Comparison of ENCODE assay signal across 17 cellular contexts in genomic region chr19:48650974-48651681, GRCh38. TPM values are rescaled to one million over a fixed set of nuclear protein-coding genes. Genes with fewer than 3 reads are reported as not detected.
"Had no signal": no experiment of that assay in that cellular context is flagged by ENCODE, and none has a peak within 500 bp of the region (broad histone marks: within the 10 kb centered on the region; RNA-seq: fewer than 3 reads in every experiment).

No MANE protein-coding gene starts in this region.

- H3K27me3 Mint-ChIP-seq: activated CD8-positive, alpha-beta memory T cell treated with anti-CD3 and anti-CD28 coated beads, Interleukin-2, amount 10 ng/mL, durations not matched to agents 7 days and 5 days had no signal

- DNase-seq: activated CD4-positive, alpha-beta T cell treated with anti-CD3 and anti-CD28 coated beads, Interleukin-2, amount 50 U/mL, for 4 hours; activated CD4-positive, CD25-positive, alpha-beta regulatory T cell; activated CD8-positive, alpha-beta memory T cell treated with anti-CD3 and anti-CD28 coated beads, Interleukin-2, amount 10 ng/mL, durations not matched to agents 7 days and 5 days; activated gamma-delta T cell; activated T-cell treated with anti-CD3 and anti-CD28 coated beads, Interleukin-2, amount 50 U/mL, for 4 hours; heart left ventricle; ovary; stimulated activated CD4-positive, alpha-beta T cell treated with anti-CD3 and anti-CD28 coated beads, Interleukin-15, amount 100 ng/mL, for 24 hours; stimulated activated CD4-positive, alpha-beta T cell treated with anti-CD3 and anti-CD28 coated beads, Interleukin-4, amount 100 ng/mL, for 4 hours; tibial artery had no signal

- H3K36me3 Mint-ChIP-seq: activated CD8-positive, alpha-beta memory T cell treated with anti-CD3 and anti-CD28 coated beads, Interleukin-2, amount 10 ng/mL, durations not matched to agents 7 days and 5 days had no signal

- H3K27ac ChIP-seq: ascending aorta, cardiac muscle cell, heart left ventricle, ovary, tibial artery, vagina had no signal

- H3K27ac Mint-ChIP-seq: activated CD8-positive, alpha-beta memory T cell treated with anti-CD3 and anti-CD28 coated beads, Interleukin-2, amount 10 ng/mL, durations not matched to agents 7 days and 5 days; T-helper 1 cell treated with Interleukin-12 subunit alpha and Interleukin-12 subunit beta and Interleukin-4 antibody, amounts not matched to agents 30 μg/mL and 1 μg/mL, for 36 hours had no signal

- H3K4me3 Mint-ChIP-seq: activated CD8-positive, alpha-beta memory T cell treated with anti-CD3 and anti-CD28 coated beads, Interleukin-2, amount 10 ng/mL, durations not matched to agents 7 days and 5 days; activated T-cell treated with anti-CD3 and anti-CD28 coated beads, Interleukin-2, amount 50 U/mL, for 4 hours; neural crest cell; T-helper 1 cell treated with Interleukin-12 subunit alpha and Interleukin-12 subunit beta and Interleukin-4 antibody, amounts not matched to agents 30 μg/mL and 1 μg/mL, for 36 hours had no signal

- H3K9me3 Mint-ChIP-seq: activated T-cell treated with anti-CD3 and anti-CD28 coated beads, Interleukin-2, amount 50 U/mL, for 4 hours; neural crest cell; T-helper 1 cell treated with Interleukin-12 subunit alpha and Interleukin-12 subunit beta and Interleukin-4 antibody, amounts not matched to agents 30 μg/mL and 1 μg/mL, for 36 hours had no signal

- ATAC-seq: activated CD8-positive, alpha-beta memory T cell treated with anti-CD3 and anti-CD28 coated beads, Interleukin-2, amount 10 ng/mL, durations not matched to agents 7 days and 5 days; activated T-cell treated with anti-CD3 and anti-CD28 coated beads, Interleukin-2, amount 50 U/mL, for 4 hours; heart left ventricle; left lobe of liver had no signal

RNA-seq across cellular contexts. Expression of gene CA11, which starts 5.1 kb away (rescaled TPM):
- total RNA-seq: ascending aorta had no signal

RNA-seq across cellular contexts. Expression of gene NTN5, which starts 21.7 kb away (rescaled TPM):
- total RNA-seq: ascending aorta, frontal cortex had no signal
